In the genomic region with DNA sequence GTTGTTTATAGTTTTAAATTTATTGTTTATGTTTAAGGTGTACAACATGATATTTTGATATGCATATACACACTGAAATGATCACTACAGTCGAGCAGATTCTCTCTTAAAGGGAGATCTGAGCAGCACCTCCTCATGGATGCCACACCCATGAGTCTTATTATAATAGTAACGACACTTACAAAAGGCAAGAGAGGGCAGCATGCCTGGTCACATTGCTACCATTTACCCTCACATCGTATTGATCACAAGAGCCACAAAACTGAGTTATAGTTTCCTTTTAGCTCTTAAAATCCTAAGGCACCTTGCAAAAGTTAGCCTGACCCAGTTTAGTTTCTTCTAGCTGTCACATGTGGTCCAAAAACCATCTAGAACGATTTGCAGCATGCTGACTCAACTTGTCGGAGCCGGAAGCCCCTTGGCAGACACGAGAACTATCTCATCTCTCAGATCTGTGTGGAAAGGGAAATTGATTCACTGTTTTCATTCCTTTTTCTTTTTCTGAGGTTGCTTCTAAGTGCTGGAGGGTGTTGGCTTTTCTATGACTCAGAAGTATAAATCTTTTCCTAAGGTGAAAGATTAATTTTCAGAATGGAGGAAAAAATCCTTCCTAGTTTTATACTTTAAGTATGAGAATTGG, we compare ENCODE assay signal across 8 cellular contexts.
DNase-seq lines count a peak whose midpoint lies in the region; ATAC-seq and TF ChIP-seq lines count a peak whose summit lies in the region.

No MANE protein-coding gene starts in this region.

- DNase-seq in PC-9 (peak; percentile 43 to 92), cardiac septum (ENCODE audit: low spot score) (peak; percentile 77), cortex of kidney (lab: John Stamatoyannopoulos, UW) (no peak)
- peak; percentile 65 for DNase-seq in activated effector memory CD4-positive, alpha-beta T cell treated with Interleukin-2 at 50 U/mL for 16 hours
- DNase-seq in stimulated activated CD4-positive, alpha-beta T cell treated with anti-CD3 and anti-CD28 coated beads, Interleukin-1b, Interleukin-23, amount 100 ng/mL, for 24 hours (ENCODE audit: low read depth in 4 of 4, low spot score in 1 of 4), result peak in 3 of 4 experiments; percentile 27 to 50 (median 48)

- POLR2A ChIA-PET in PC-9 (lab: Charles Lee; ENCODE audit: unreplicated experiment), result no interaction called here

- no peak for TF ChIP-seq CTCF in PC-9 (conservative IDR thresholded peaks at IDR 0.05)

- peaks cover 82% of the 10 kb centered on the region for H3K4me1 ChIP-seq in PC-9 (replicated peaks; ENCODE audit: insufficient read depth)

- H3K36me3 ChIP-seq in PC-9 (ENCODE audit: low read depth), result no peaks in the 10 kb centered on the region

- peak overlapping the region; percentile 79 for H3K4me2 ChIP-seq in PC-9

- peak overlapping the region; percentile 56 for H2AFZ ChIP-seq in PC-9

- peaks cover 64% of the 10 kb centered on the region for H3F3A ChIP-seq in PC-9 (ENCODE audit: insufficient read depth, low read depth)

- peaks cover 2% of the 10 kb centered on the region; the same call in 1 of the 2 replicates for H3K9me3 ChIP-seq in PC-9 (ENCODE audit: insufficient read depth, low read depth)

- H3K79me2 ChIP-seq in PC-9 (ENCODE audit: low read depth), result no peaks in the 10 kb centered on the region

- H3K27ac ChIP-seq in PC-9, result peak overlapping the region; percentile 94

- no peaks in the 10 kb centered on the region for H3K9me2 ChIP-seq in PC-9 (ENCODE audit: insufficient read depth)

- no peaks in the 10 kb centered on the region for H4K20me1 ChIP-seq in PC-9 (ENCODE audit: insufficient read depth)

- CTCF ChIA-PET in PC-9 (lab: Charles Lee), result interaction anchor here (0.6 kb wide), 1 partner anchor 86 kb away, joined by 9 read pairs; no protein-coding TSS in a partner anchor

- ATAC-seq in GM21447 (IDR thresholded peaks at IDR 0.05; ENCODE audit: unreplicated experiment) (peak; percentile 45), GM19328 (IDR thresholded peaks at IDR 0.05; ENCODE audit: unreplicated experiment) (no peak), HG02970 (IDR thresholded peaks at IDR 0.05; ENCODE audit: low FRiP score, unreplicated experiment) (no peak)

- BruUV-seq in PC-9 (replicated peaks; lab: Mats Ljungman, UMichigan), result no TSS peak

- no peaks in the 10 kb centered on the region for H3K27me3 ChIP-seq in PC-9 (ENCODE audit: insufficient read depth, low read depth)

- intact Hi-C loops in PC-9 (cut with micrococcal nuclease; ENCODE audit: unreplicated experiment) (loop anchor here (1.0 to 10.0 kb wide), 6 partner anchors 25 to 191 kb away; a partner anchor contains a TSS), cardiac septum (cut with DNase I) (no loop called here)

- peak overlapping the region; percentile 12; the same call in 1 of the 2 replicates for H3K4me3 ChIP-seq in PC-9
